In genomic region chr10:15439381-15439837, GRCh38 we compare ENCODE assay signal across 9 cellular contexts.
DNase-seq lines count a peak whose midpoint lies in the region; ATAC-seq and TF ChIP-seq lines count a peak whose summit lies in the region.
"Had no signal": no experiment of that assay in that cellular context is flagged by ENCODE, and none has a peak within 500 bp of the region (broad histone marks: within the 10 kb centered on the region; RNA-seq: fewer than 3 reads in every experiment).

No MANE protein-coding gene starts in this region.

- peak overlapping the region; percentile 48 for H3K4me3 ChIP-seq in WERI-Rb-1 (ENCODE audit: low read depth, low read length)
- peak overlapping the region in 9 of 10 donors; percentile 1 to 49 (median 35) for H3K4me3 ChIP-seq in heart right ventricle
- H3K4me3 ChIP-seq in CD4-positive, alpha-beta memory T cell (ENCODE audit: low read length in 2 of 2): no peak overlapping the region
- H3K4me3 ChIP-seq: SK-N-MC had no signal

- POLR2A ChIA-PET in CD4-positive, alpha-beta memory T cell (lab: Charles Lee; ENCODE audit: partially characterized antibody): no interaction called here

- H3K27me3 ChIP-seq in WERI-Rb-1 (ENCODE audit: insufficient read depth, low read depth, severe bottlenecking) (no peaks in the 10 kb centered on the region), heart right ventricle (no peaks in the 10 kb centered on the region)
- no peaks in the 10 kb centered on the region for H3K27me3 ChIP-seq in CD4-positive, alpha-beta memory T cell (ENCODE audit: insufficient read depth, low read length)

- peaks cover 0 to 20% (median 13%) of the 10 kb centered on the region in 9 donors for H3K4me1 ChIP-seq in heart right ventricle
- no peaks in the 10 kb centered on the region for H3K4me1 ChIP-seq in CD4-positive, alpha-beta memory T cell (ENCODE audit: insufficient read depth, low read length)

- peak overlapping the region in 2 of 8 donors; percentile 12 to 16 for H3K4me3 Mint-ChIP-seq in CD4-positive, alpha-beta memory T cell

- ATAC-seq in heart right ventricle: peak; percentile 80 to 96 (median 93)
- ATAC-seq in GM19351 (IDR thresholded peaks at IDR 0.05; ENCODE audit: unreplicated experiment): no peak

- no peaks in the 10 kb centered on the region for H3K36me3 Mint-ChIP-seq in CD4-positive, alpha-beta memory T cell

- peaks cover 0 to 2% (median 0%) of the 10 kb centered on the region in 8 donors for H3K9me3 Mint-ChIP-seq in CD4-positive, alpha-beta memory T cell

- no peak overlapping the region for H3K27ac Mint-ChIP-seq in CD4-positive, alpha-beta memory T cell

- H3K4me1 Mint-ChIP-seq in CD4-positive, alpha-beta memory T cell: peaks cover 1 to 11% (median 4%) of the 10 kb centered on the region in 4 donors

- 1 to 2% methylated on average over 12 of the region's 12 CpGs for WGBS in heart right ventricle, 2 donors

- intact Hi-C loops in heart right ventricle (cut with DNase I): loop anchor here in 5 of 10 donors (5.0 to 10.0 kb wide), 5 partner anchors 135 to 383 kb away; partner anchors contain the start of gene ITGA8 (in 1 of the 5)
- intact Hi-C loops in CD4-positive, alpha-beta memory T cell (cut with micrococcal nuclease): loop anchor here (10.0 kb wide), 1 partner anchor 385 kb away; no protein-coding TSS in a partner anchor

- peak overlapping the region; percentile 79 for H3K27ac ChIP-seq in WERI-Rb-1
- peak overlapping the region; percentile 47 to 83 (median 62) for H3K27ac ChIP-seq in heart right ventricle
- no peak overlapping the region for H3K27ac ChIP-seq in CD4-positive, alpha-beta memory T cell (ENCODE audit: low read depth, low read length)
- H3K27ac ChIP-seq: SK-N-MC had no signal

- H3K27me3 Mint-ChIP-seq in CD4-positive, alpha-beta memory T cell: peaks cover 11 to 27% of the 10 kb centered on the region in 2 donors

- TF ChIP-seq CTCF in WERI-Rb-1 (IDR thresholded peaks at IDR 0.05; ENCODE audit: low read depth, low read length) (peak; percentile 61; the same call in 1 of the 2 replicates), heart right ventricle (IDR thresholded peaks at IDR 0.05) (peak in 6 of 9 donors; percentile 19 to 53 (median 43))

- H3K9me3 ChIP-seq in WERI-Rb-1 (ENCODE audit: severe bottlenecking) (no peaks in the 10 kb centered on the region), heart right ventricle (no peaks in the 10 kb centered on the region)
- H3K9me3 ChIP-seq in CD4-positive, alpha-beta memory T cell (ENCODE audit: control insufficient read depth in 1 of 2, low read length in 2 of 2): no peaks in the 10 kb centered on the region

- CTCF ChIA-PET in CD4-positive, alpha-beta memory T cell (lab: Charles Lee; ENCODE audit: partially characterized antibody): interaction anchor here (1.6 to 3.8 kb wide), 4 partner anchors 8 to 21 kb away, joined by 4 to 22 read pairs (median 5); no protein-coding TSS in a partner anchor

- DNase-seq in Daoy (ENCODE audit: low read depth): peak; percentile 32
- peak; percentile 53 for DNase-seq in WERI-Rb-1
- peak; percentile 52 to 81 for DNase-seq in heart right ventricle
- DNase-seq in pulmonary artery endothelial cell (ENCODE audit: low read depth, low spot score): peak; percentile 15
- DNase-seq in CD4-positive, alpha-beta memory T cell: no peak
- DNase-seq in NCI-H1694 (lab: John Stamatoyannopoulos, UW): no peak
- DNase-seq in DMS114 treated with DMSO at 0.1 percent for 48 hours (lab: John Stamatoyannopoulos, UW; ENCODE audit: unreplicated experiment): no peak

- H3K36me3 ChIP-seq in WERI-Rb-1 (no peaks in the 10 kb centered on the region), heart right ventricle (no peaks in the 10 kb centered on the region)
- no peaks in the 10 kb centered on the region for H3K36me3 ChIP-seq in CD4-positive, alpha-beta memory T cell (ENCODE audit: insufficient read depth, low read length)

Comparison
In these comparisons a context has a peak if more than half of its experiments do, and no peak if none do; other contexts are left out.
1. DNase-seq: peak in Daoy (single experiment), WERI-Rb-1 (single experiment), heart right ventricle (2 of 2) and pulmonary artery endothelial cell (single experiment); none in CD4-positive, alpha-beta memory T cell (0 of 5), NCI-H1694 (single experiment) and DMS114 treated with DMSO at 0.1 percent for 48 hours (single experiment).
2. H3K4me3 ChIP-seq: peak in WERI-Rb-1 (single experiment) and heart right ventricle (9 of 10); none in CD4-positive, alpha-beta memory T cell (0 of 2).